Comparison of ENCODE assay signal across 1 cellular context in genomic region chr2:216023055-216023648, GRCh38.
TF ChIP-seq lines count a peak whose summit lies in the region.

No MANE protein-coding gene starts in this region.

TF ChIP-seq in HepG2, 621 proteins besides CTCF, POLR2A, EP300 and RAD21 (continued from another document):
- TF ChIP-seq, protein P1, sequence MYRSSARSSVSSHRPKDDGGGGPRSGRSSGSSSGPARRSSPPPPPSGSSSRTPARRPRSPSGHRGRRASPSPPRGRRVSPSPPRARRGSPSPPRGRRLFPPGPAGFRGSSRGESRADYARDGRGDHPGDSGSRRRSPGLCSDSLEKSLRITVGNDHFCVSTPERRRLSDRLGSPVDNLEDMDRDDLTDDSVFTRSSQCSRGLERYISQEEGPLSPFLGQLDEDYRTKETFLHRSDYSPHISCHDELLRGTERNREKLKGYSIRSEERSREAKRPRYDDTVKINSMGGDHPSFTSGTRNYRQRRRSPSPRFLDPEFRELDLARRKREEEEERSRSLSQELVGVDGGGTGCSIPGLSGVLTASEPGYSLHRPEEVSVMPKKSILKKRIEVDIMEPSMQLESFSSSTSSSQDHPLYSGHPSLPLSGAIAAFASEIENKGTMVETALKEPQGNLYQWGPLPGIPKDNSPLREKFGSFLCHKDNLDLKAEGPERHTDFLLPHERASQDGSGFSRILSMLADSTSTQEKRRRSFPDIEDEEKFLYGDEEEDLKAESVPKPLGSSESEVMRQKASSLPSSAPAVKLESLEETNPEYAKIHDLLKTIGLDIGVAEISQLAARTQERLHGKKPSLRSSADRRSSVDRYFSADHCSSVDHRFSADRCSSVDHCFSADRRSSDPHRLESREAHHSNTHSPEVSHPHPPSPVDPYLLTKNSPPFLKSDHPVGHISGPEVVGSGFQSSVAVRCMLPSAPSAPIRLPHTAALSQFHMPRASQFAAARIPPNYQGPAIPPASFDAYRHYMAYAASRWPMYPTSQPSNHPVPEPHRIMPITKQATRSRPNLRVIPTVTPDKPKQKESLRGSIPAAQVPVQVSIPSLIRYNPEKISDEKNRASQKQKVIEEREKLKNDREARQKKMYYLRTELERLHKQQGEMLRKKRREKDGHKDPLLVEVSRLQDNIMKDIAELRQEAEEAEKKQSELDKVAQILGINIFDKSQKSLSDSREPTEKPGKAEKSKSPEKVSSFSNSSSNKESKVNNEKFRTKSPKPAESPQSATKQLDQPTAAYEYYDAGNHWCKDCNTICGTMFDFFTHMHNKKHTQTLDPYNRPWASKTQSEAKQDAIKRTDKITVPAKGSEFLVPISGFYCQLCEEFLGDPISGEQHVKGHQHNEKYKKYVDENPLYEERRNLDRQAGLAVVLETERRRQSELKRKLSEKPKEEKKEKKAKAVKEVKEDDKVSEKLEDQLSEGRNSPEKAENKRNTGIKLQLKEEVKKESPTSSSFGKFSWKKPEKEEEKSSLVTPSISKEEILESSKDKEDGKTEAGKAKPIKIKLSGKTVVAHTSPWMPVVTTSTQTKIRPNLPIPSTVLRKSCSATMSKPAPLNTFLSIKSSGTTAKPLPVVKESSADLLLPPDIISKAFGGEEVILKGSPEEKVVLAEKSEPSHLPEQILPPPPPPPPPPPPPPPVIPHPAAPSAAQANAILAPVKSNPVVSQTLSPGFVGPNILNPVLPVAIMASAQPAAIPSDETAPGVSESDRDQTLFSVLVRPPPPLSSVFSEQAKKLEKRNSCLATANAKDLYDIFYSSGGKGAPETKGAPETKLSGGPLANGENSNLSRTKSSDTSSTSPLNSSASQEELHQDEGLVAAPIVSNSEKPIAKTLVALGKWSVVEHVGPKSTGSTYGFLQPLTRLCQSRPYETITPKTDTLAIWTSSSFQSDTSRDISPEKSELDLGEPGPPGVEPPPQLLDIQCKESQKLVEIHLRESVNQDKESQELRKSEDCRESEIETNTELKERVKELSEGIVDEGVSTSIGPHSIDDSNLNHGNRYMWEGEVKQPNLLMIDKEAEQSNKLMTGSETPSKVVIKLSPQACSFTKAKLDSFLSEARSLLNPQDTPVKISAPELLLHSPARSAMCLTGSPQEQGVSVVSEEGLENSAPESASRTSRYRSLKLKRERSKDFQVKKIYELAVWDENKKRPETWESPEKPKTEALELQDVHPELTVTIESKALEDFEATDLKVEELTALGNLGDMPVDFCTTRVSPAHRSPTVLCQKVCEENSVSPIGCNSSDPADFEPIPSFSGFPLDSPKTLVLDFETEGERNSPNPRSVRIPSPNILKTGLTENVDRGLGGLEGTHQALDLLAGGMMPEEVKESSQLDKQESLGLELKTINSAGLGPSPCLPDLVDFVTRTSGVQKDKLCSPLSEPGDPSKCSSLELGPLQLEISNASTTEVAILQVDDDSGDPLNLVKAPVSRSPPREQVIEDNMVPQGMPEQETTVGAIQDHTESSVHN (CRISPR knock-in tag; IDR thresholded peaks at IDR 0.05) = no peak
- no peak for TF ChIP-seq SUZ12 (IDR thresholded peaks at IDR 0.05; ENCODE audit: low read depth, low read length)
- TF ChIP-seq, protein P2, sequence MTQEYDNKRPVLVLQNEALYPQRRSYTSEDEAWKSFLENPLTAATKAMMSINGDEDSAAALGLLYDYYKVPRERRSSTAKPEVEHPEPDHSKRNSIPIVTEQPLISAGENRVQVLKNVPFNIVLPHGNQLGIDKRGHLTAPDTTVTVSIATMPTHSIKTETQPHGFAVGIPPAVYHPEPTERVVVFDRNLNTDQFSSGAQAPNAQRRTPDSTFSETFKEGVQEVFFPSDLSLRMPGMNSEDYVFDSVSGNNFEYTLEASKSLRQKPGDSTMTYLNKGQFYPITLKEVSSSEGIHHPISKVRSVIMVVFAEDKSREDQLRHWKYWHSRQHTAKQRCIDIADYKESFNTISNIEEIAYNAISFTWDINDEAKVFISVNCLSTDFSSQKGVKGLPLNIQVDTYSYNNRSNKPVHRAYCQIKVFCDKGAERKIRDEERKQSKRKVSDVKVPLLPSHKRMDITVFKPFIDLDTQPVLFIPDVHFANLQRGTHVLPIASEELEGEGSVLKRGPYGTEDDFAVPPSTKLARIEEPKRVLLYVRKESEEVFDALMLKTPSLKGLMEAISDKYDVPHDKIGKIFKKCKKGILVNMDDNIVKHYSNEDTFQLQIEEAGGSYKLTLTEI (CRISPR knock-in tag; conservative IDR thresholded peaks at IDR 0.05) = no peak
- no peak for TF ChIP-seq FOXC1 (CRISPR knock-in tag; IDR thresholded peaks at IDR 0.05; ENCODE audit: borderline replicate concordance)
- no peak for TF ChIP-seq ZNF138 (CRISPR knock-in tag; IDR thresholded peaks at IDR 0.05; ENCODE audit: low read depth)
- no peak for TF ChIP-seq ZNF333 (CRISPR knock-in tag; IDR thresholded peaks at IDR 0.05; ENCODE audit: borderline replicate concordance)
- no peak for TF ChIP-seq ZNF567 (CRISPR knock-in tag; IDR thresholded peaks at IDR 0.05; ENCODE audit: borderline replicate concordance)
- no peak for TF ChIP-seq ZNF670 (CRISPR knock-in tag; IDR thresholded peaks at IDR 0.05; ENCODE audit: borderline replicate concordance)
TF ChIP-seq in HepG2: peak in this region for 5.
